In genomic region chr1:33273961-33274371, GRCh38 we compare ENCODE assay signal across 34 cellular contexts. TPM values are rescaled to one million over a fixed set of nuclear protein-coding genes. Genes with fewer than 3 reads are reported as not detected.
DNase-seq lines count a peak whose midpoint lies in the region; ATAC-seq lines count a peak whose summit lies in the region.
"Had no signal": no experiment of that assay in that cellular context is flagged by ENCODE, and none has a peak within 500 bp of the region (broad histone marks: within the 10 kb centered on the region; RNA-seq: fewer than 3 reads in every experiment).

No MANE protein-coding gene starts in this region.

- intact Hi-C loops in aorta (cut with DNase I): no loop called here

- no peaks in the 10 kb centered on the region for H3K36me3 ChIP-seq in aorta (ENCODE audit: control insufficient read depth in 1 of 2, insufficient read depth in 2 of 2, low read length in 1 of 2)
- H3K36me3 ChIP-seq: breast epithelium, prostate gland had no signal

- H3K27me3 Mint-ChIP-seq in activated T-cell treated with anti-CD3 and anti-CD28 coated beads, Interleukin-2, amount 50 U/mL, for 24 hours: no peaks in the 10 kb centered on the region
- H3K27me3 Mint-ChIP-seq in activated T-cell treated with anti-CD3 and anti-CD28 coated beads, Interleukin-2, amount 50 U/mL, for 4 hours (ENCODE audit: low read depth): no peaks in the 10 kb centered on the region
- H3K27me3 Mint-ChIP-seq in T-helper 17 cell: no peaks in the 10 kb centered on the region

- 71 to 72% methylated on average over 7 of the region's 7 CpGs for WGBS in aorta, 2 donors

- H3K27ac ChIP-seq in aorta (ENCODE audit: low read depth in 1 of 2, low read length in 2 of 2): peak overlapping the region in 1 of 2 donors; percentile 10
- H3K27ac ChIP-seq: esophagus squamous epithelium, neutrophil, prostate gland, suprapubic skin had no signal

- no peak for ATAC-seq in activated T-cell treated with anti-CD3 and anti-CD28 coated beads, Interleukin-2, amount 50 U/mL, for 4 hours
- no peak for ATAC-seq in T-helper 17 cell
- ATAC-seq in aorta (ENCODE audit: low FRiP score): no peak
- ATAC-seq: left colon, SK-N-SH treated with all-trans-retinoic acid at 6 μM for 48 hours had no signal

- peak overlapping the region; percentile 1 for H3K27ac Mint-ChIP-seq in activated T-cell treated with anti-CD3 and anti-CD28 coated beads, Interleukin-2, amount 50 U/mL, for 24 hours
- peak overlapping the region; percentile 95 for H3K27ac Mint-ChIP-seq in T-helper 17 cell
- H3K27ac Mint-ChIP-seq: endodermal cell had no signal

- no peak overlapping the region for H3K4me3 Mint-ChIP-seq in activated T-cell treated with anti-CD3 and anti-CD28 coated beads, Interleukin-2, amount 50 U/mL, for 24 hours
- no peak overlapping the region for H3K4me3 Mint-ChIP-seq in activated T-cell treated with anti-CD3 and anti-CD28 coated beads, Interleukin-2, amount 50 U/mL, for 4 hours
- H3K4me3 Mint-ChIP-seq in T-helper 17 cell: no peak overlapping the region
- H3K4me3 Mint-ChIP-seq: endodermal cell had no signal

- peaks cover 18% of the 10 kb centered on the region for H3K4me1 Mint-ChIP-seq in activated T-cell treated with anti-CD3 and anti-CD28 coated beads, Interleukin-2, amount 50 U/mL, for 24 hours (ENCODE audit: low read depth)
- peaks cover 29% of the 10 kb centered on the region for H3K4me1 Mint-ChIP-seq in activated T-cell treated with anti-CD3 and anti-CD28 coated beads, Interleukin-2, amount 50 U/mL, for 4 hours (ENCODE audit: low read depth)
- peaks cover 32% of the 10 kb centered on the region for H3K4me1 Mint-ChIP-seq in T-helper 17 cell

- peak; percentile 24 for DNase-seq in activated T-cell treated with anti-CD3 and anti-CD28 coated beads, Interleukin-2, amount 50 U/mL, for 24 hours
- no peak for DNase-seq in activated T-cell treated with anti-CD3 and anti-CD28 coated beads, Interleukin-2, amount 50 U/mL, for 4 hours
- DNase-seq in T-helper 17 cell (no peak), kidney tubule cell (ENCODE audit: low spot score) (peak; percentile 17), aorta (peak; percentile 29 to 57), LoVo (ENCODE audit: low spot score) (no peak), NCI-H2196 (lab: John Stamatoyannopoulos, UW; ENCODE audit: unreplicated experiment) (no peak)
- DNase-seq in effector CD8-positive, alpha-beta T cell (lab: John Stamatoyannopoulos, UW): no peak
- DNase-seq: activated CD4-positive, CD25-positive, alpha-beta regulatory T cell treated with anti-CD3 and anti-CD28 coated beads, Interleukin-2, amount 50 U/mL, for 72 hours; activated CD8-positive, alpha-beta memory T cell treated with anti-CD3 and anti-CD28 coated beads for 24 hours; activated naive CD4-positive, alpha-beta T cell treated with Interleukin-2 at 50 U/mL for 16 hours; activated T-cell treated with anti-CD3 and anti-CD28 coated beads, Interleukin-2, amount 50 U/mL, for 1 hour; amniotic stem cell; DMS 273 treated with DMSO at 0.1 percent for 48 hours; endodermal cell; esophagus squamous epithelium; GOT3; KG1; mesenchymal stem cell; NCI-H1436 treated with DMSO at 0.1 percent for 48 hours; OCI-M1; stimulated activated naive CD4-positive, alpha-beta T cell had no signal

- peaks cover 14% of the 10 kb centered on the region for H3K36me3 Mint-ChIP-seq in activated T-cell treated with anti-CD3 and anti-CD28 coated beads, Interleukin-2, amount 50 U/mL, for 24 hours (ENCODE audit: low read depth)
- H3K36me3 Mint-ChIP-seq in activated T-cell treated with anti-CD3 and anti-CD28 coated beads, Interleukin-2, amount 50 U/mL, for 4 hours (ENCODE audit: insufficient read depth): peaks cover 15% of the 10 kb centered on the region
- H3K36me3 Mint-ChIP-seq in T-helper 17 cell (ENCODE audit: low read depth): peaks cover 4% of the 10 kb centered on the region

- H3K4me1 ChIP-seq in aorta (ENCODE audit: control insufficient read depth in 1 of 2, insufficient read depth in 2 of 2, low read length in 2 of 2): peaks cover 0 to 6% of the 10 kb centered on the region in 2 donors
- H3K4me1 ChIP-seq: breast epithelium, prostate gland had no signal

- H3K9me3 Mint-ChIP-seq in activated T-cell treated with anti-CD3 and anti-CD28 coated beads, Interleukin-2, amount 50 U/mL, for 24 hours: no peaks in the 10 kb centered on the region
- H3K9me3 Mint-ChIP-seq in activated T-cell treated with anti-CD3 and anti-CD28 coated beads, Interleukin-2, amount 50 U/mL, for 4 hours: no peaks in the 10 kb centered on the region
- H3K9me3 Mint-ChIP-seq: endodermal cell had no signal

- H3K9me3 ChIP-seq in T-helper 17 cell (ENCODE audit: control insufficient read depth, low read length, poor library complexity, severe bottlenecking) (no peaks in the 10 kb centered on the region), aorta (ENCODE audit: control insufficient read depth, low read length) (no peaks in the 10 kb centered on the region)
- H3K9me3 ChIP-seq: breast epithelium, esophagus squamous epithelium, neutrophil, prostate gland, suprapubic skin had no signal

- no peak overlapping the region for H3K4me3 ChIP-seq in aorta (ENCODE audit: low read length in 2 of 2)
- H3K4me3 ChIP-seq: breast epithelium, coronary artery, esophagus squamous epithelium, prostate gland, suprapubic skin had no signal

- H3K27me3 ChIP-seq in aorta (ENCODE audit: control insufficient read depth in 1 of 2, insufficient read depth in 2 of 2, low read length in 1 of 2): no peaks in the 10 kb centered on the region
- H3K27me3 ChIP-seq: breast epithelium, esophagus squamous epithelium, neutrophil, suprapubic skin had no signal

RNA-seq across cellular contexts. Expression of gene ZNF362, which starts 17.7 kb away (rescaled TPM):
- total RNA-seq in activated T-cell treated with anti-CD3 and anti-CD28 coated beads, Interleukin-2, amount 50 U/mL, for 4 hours: 10 to 100 TPM in 2 of 3 donors, 1 to 10 TPM in 1; 8.4 to 11.2 (median 10.3) TPM
- total RNA-seq in T-helper 17 cell (10 to 100 TPM; 21.3 to 25.2 TPM), aorta (10 to 100 TPM; 36.2 to 44.0 TPM)
- polyA plus RNA-seq in aorta: 10 to 100 TPM; 12.4 to 26.1 TPM

RNA-seq across cellular contexts. Expression of gene A3GALT2, which starts 46.9 kb away (rescaled TPM):
- total RNA-seq in activated T-cell treated with anti-CD3 and anti-CD28 coated beads, Interleukin-2, amount 50 U/mL, for 4 hours: under 1 TPM in 1 of 3 donors, not detected in 2; 0.30 TPM
- total RNA-seq in T-helper 17 cell (under 1 TPM in 1 of 2 donors, not detected in 1; 0.37 TPM), aorta (under 1 TPM; 0.36 to 0.81 TPM)
- not detected for polyA plus RNA-seq in aorta
- total RNA-seq: A172, breast epithelium, endodermal cell, esophagus squamous epithelium, frontal cortex, G401, left colon, NCI-H460, suprapubic skin, urinary bladder had no signal
- polyA plus RNA-seq: urinary bladder had no signal

Comparison
In these comparisons a context has a peak if more than half of its experiments do, and no peak if none do; other contexts are left out.
1. DNase-seq: peak in activated T-cell treated with anti-CD3 and anti-CD28 coated beads, Interleukin-2, amount 50 U/mL, for 24 hours (single experiment), kidney tubule cell (single experiment) and aorta (2 of 2); none in activated T-cell treated with anti-CD3 and anti-CD28 coated beads, Interleukin-2, amount 50 U/mL, for 4 hours (single experiment), T-helper 17 cell (0 of 3), effector CD8-positive, alpha-beta T cell (single experiment), LoVo (single experiment) and NCI-H2196 (single experiment).